In genomic region chr15:48896775-48897143, GRCh38 we compare ENCODE assay signal across 1 cellular context.
TF ChIP-seq lines count a peak whose summit lies in the region.

No MANE protein-coding gene starts in this region.

TF ChIP-seq in H1, 55 proteins besides CTCF, POLR2A, EP300 and RAD21:
- 0 out of 2 replicates have a peak, but pooled peaks have one; percentile 15 for TF ChIP-seq YY1 (IDR thresholded peaks at IDR 0.05; ENCODE audit: low read depth, low read length)
- TF ChIP-seq TAF1 (IDR thresholded peaks at IDR 0.05; ENCODE audit: low read depth, low read length): no peak
TF ChIP-seq in H1: peak in this region for 1.
